Comparison of ENCODE assay signal across 19 cellular contexts in genomic region chr9:134027561-134027960, GRCh38. TPM values are rescaled to one million over a fixed set of nuclear protein-coding genes. Genes with fewer than 3 reads are reported as not detected.
DNase-seq lines count a peak whose midpoint lies in the region; ATAC-seq and TF ChIP-seq lines count a peak whose summit lies in the region.
"Had no signal": no experiment of that assay in that cellular context is flagged by ENCODE, and none has a peak within 500 bp of the region (broad histone marks: within the 10 kb centered on the region; RNA-seq: fewer than 3 reads in every experiment).

No MANE protein-coding gene starts in this region.

- H2AFZ ChIP-seq in GM23338 = no peak overlapping the region

- no peak overlapping the region for H3K4me2 ChIP-seq in GM23338

- 0 out of 2 replicates have a peak, but pooled peaks cover 5% of the 10 kb centered on the region for H3F3A ChIP-seq in GM23338 (replicated peaks; ENCODE audit: low read depth)

- POLR2A ChIA-PET in activated CD8-positive, alpha-beta T cell treated with anti-CD3 and anti-CD28 coated beads for 36 hours (lab: Charles Lee) = interaction anchor here (2.8 kb wide), 1 partner anchor 39 kb away, joined by 20 read pairs; no protein-coding TSS in a partner anchor
- POLR2A ChIA-PET in activated CD8-positive, alpha-beta T cell treated with anti-CD3 and anti-CD28 coated beads, Interleukin-2, amount 10 ng/mL, durations not matched to agents 7 days and 5 days (lab: Charles Lee) = interaction anchor here (1.0 kb wide), 1 partner anchor 39 kb away, joined by 3 read pairs; no protein-coding TSS in a partner anchor

- DNase-seq in activated CD8-positive, alpha-beta T cell treated with anti-CD3 and anti-CD28 coated beads for 36 hours = no peak
- no peak for DNase-seq in activated CD8-positive, alpha-beta T cell treated with anti-CD3 and anti-CD28 coated beads, Interleukin-2, amount 10 ng/mL, durations not matched to agents 7 days and 5 days
- DNase-seq in COLO668 (lab: John Stamatoyannopoulos, UW; ENCODE audit: unreplicated experiment) (peak; percentile 8), neural crest cell (ENCODE audit: low read depth, low spot score) (no peak), GM23338 (ENCODE audit: low spot score) (no peak), SIG-M5 (lab: John Stamatoyannopoulos, UW) (no peak)
- DNase-seq in central memory CD8-positive, alpha-beta T cell (ENCODE audit: low spot score in 2 of 2) = no peak
- DNase-seq: activated CD4-positive, CD25-positive, alpha-beta regulatory T cell treated with anti-CD3 and anti-CD28 coated beads, Interleukin-2, amount 50 U/mL, for 72 hours; activated CD8-positive, alpha-beta memory T cell treated with anti-CD3 and anti-CD28 coated beads, Interleukin-2, amount 10 ng/mL, durations not matched to agents 7 days and 5 days; anterior cingulate cortex; GDM1; H7; MG63; NCI-H510A treated with DMSO at 0.1 percent for 48 hours; substantia nigra had no signal

- no peaks in the 10 kb centered on the region for H3K27me3 ChIP-seq in GM23338 (ENCODE audit: insufficient read depth)
- H3K27me3 ChIP-seq: MG63 had no signal

- H3K36me3 Mint-ChIP-seq in activated CD8-positive, alpha-beta T cell treated with anti-CD3 and anti-CD28 coated beads for 36 hours (ENCODE audit: low read depth) = peaks cover 2% of the 10 kb centered on the region
- H3K36me3 Mint-ChIP-seq in activated CD8-positive, alpha-beta T cell treated with anti-CD3 and anti-CD28 coated beads, Interleukin-2, amount 10 ng/mL, durations not matched to agents 7 days and 5 days (ENCODE audit: low read depth) = peaks cover 13% of the 10 kb centered on the region
- H3K36me3 Mint-ChIP-seq in central memory CD8-positive, alpha-beta T cell (ENCODE audit: insufficient read depth) = peaks cover 9% of the 10 kb centered on the region
- peaks cover 7% of the 10 kb centered on the region for H3K36me3 Mint-ChIP-seq in neural crest cell (ENCODE audit: low read depth)
- H3K36me3 Mint-ChIP-seq in GM23338 (ENCODE audit: low read depth) = peaks cover 17% of the 10 kb centered on the region

- intact Hi-C loops in activated CD8-positive, alpha-beta T cell treated with anti-CD3 and anti-CD28 coated beads for 36 hours (cut with micrococcal nuclease) = loop anchor here (5.0 kb wide), 1 partner anchor 40 kb away; the partner anchor contains the start of gene BRD3

- no peaks in the 10 kb centered on the region; the same call in 1 of the 2 replicates for H4K20me1 ChIP-seq in GM23338 (replicated peaks; ENCODE audit: insufficient read depth)

- no peak overlapping the region for H3K4me3 ChIP-seq in GM23338
- H3K4me3 ChIP-seq: K562, MG63, prostate gland had no signal

- no peak overlapping the region for H3K27ac Mint-ChIP-seq in activated CD8-positive, alpha-beta T cell treated with anti-CD3 and anti-CD28 coated beads for 36 hours
- H3K27ac Mint-ChIP-seq in activated CD8-positive, alpha-beta T cell treated with anti-CD3 and anti-CD28 coated beads, Interleukin-2, amount 10 ng/mL, durations not matched to agents 7 days and 5 days = no peak overlapping the region
- no peak overlapping the region for H3K27ac Mint-ChIP-seq in central memory CD8-positive, alpha-beta T cell (ENCODE audit: low read depth)
- H3K27ac Mint-ChIP-seq in neural crest cell (ENCODE audit: unreplicated experiment) (no peak overlapping the region), GM23338 (no peak overlapping the region)
- H3K27ac Mint-ChIP-seq: activated CD8-positive, alpha-beta memory T cell treated with anti-CD3 and anti-CD28 coated beads, Interleukin-2, amount 10 ng/mL, durations not matched to agents 7 days and 5 days had no signal

- peaks cover 5% of the 10 kb centered on the region for H3K4me1 Mint-ChIP-seq in activated CD8-positive, alpha-beta T cell treated with anti-CD3 and anti-CD28 coated beads for 36 hours (ENCODE audit: low read depth)
- H3K4me1 Mint-ChIP-seq in activated CD8-positive, alpha-beta T cell treated with anti-CD3 and anti-CD28 coated beads, Interleukin-2, amount 10 ng/mL, durations not matched to agents 7 days and 5 days (ENCODE audit: low read depth) = peaks cover 16% of the 10 kb centered on the region
- peaks cover 15% of the 10 kb centered on the region for H3K4me1 Mint-ChIP-seq in central memory CD8-positive, alpha-beta T cell
- H3K4me1 Mint-ChIP-seq in neural crest cell (peaks cover 32% of the 10 kb centered on the region), GM23338 (peaks cover 14% of the 10 kb centered on the region)

- TF ChIP-seq CTCF in activated CD8-positive, alpha-beta T cell treated with anti-CD3 and anti-CD28 coated beads for 36 hours (IDR thresholded peaks at IDR 0.05) = no peak
- TF ChIP-seq CTCF in neural crest cell (conservative IDR thresholded peaks at IDR 0.05) (no peak), GM23338 (conservative IDR thresholded peaks at IDR 0.05; ENCODE audit: low read depth in 2 of 2) (no peak)

- H3K36me3 ChIP-seq in GM23338 (ENCODE audit: insufficient read depth) = peaks cover 11% of the 10 kb centered on the region; the same call in 1 of the 2 replicates

- no peaks in the 10 kb centered on the region for H3K27me3 Mint-ChIP-seq in activated CD8-positive, alpha-beta T cell treated with anti-CD3 and anti-CD28 coated beads for 36 hours
- no peaks in the 10 kb centered on the region for H3K27me3 Mint-ChIP-seq in activated CD8-positive, alpha-beta T cell treated with anti-CD3 and anti-CD28 coated beads, Interleukin-2, amount 10 ng/mL, durations not matched to agents 7 days and 5 days (ENCODE audit: low read depth)
- H3K27me3 Mint-ChIP-seq in central memory CD8-positive, alpha-beta T cell = no peaks in the 10 kb centered on the region
- H3K27me3 Mint-ChIP-seq in neural crest cell (ENCODE audit: low read depth) = no peaks in the 10 kb centered on the region
- peaks cover 2% of the 10 kb centered on the region for H3K27me3 Mint-ChIP-seq in GM23338 (ENCODE audit: insufficient read depth, low read depth, poor library complexity)
- H3K27me3 Mint-ChIP-seq: activated CD8-positive, alpha-beta memory T cell treated with anti-CD3 and anti-CD28 coated beads, Interleukin-2, amount 10 ng/mL, durations not matched to agents 7 days and 5 days had no signal

- H3K4me3 Mint-ChIP-seq in activated CD8-positive, alpha-beta T cell treated with anti-CD3 and anti-CD28 coated beads for 36 hours = peak overlapping the region; percentile 77
- no peak overlapping the region for H3K4me3 Mint-ChIP-seq in activated CD8-positive, alpha-beta T cell treated with anti-CD3 and anti-CD28 coated beads, Interleukin-2, amount 10 ng/mL, durations not matched to agents 7 days and 5 days
- H3K4me3 Mint-ChIP-seq in central memory CD8-positive, alpha-beta T cell = peak overlapping the region; percentile 17
- H3K4me3 Mint-ChIP-seq in neural crest cell (peak overlapping the region; percentile 80), GM23338 (no peak overlapping the region)

- peaks cover 13% of the 10 kb centered on the region for H3K4me1 ChIP-seq in GM23338 (ENCODE audit: insufficient read depth)
- H3K4me1 ChIP-seq: prostate gland had no signal

- CTCF ChIA-PET in activated CD8-positive, alpha-beta T cell treated with anti-CD3 and anti-CD28 coated beads for 36 hours (lab: Charles Lee) = interaction anchor here (0.6 kb wide), 1 partner anchor 12 kb away, joined by 3 read pairs; no protein-coding TSS in a partner anchor
- CTCF ChIA-PET in activated CD8-positive, alpha-beta T cell treated with anti-CD3 and anti-CD28 coated beads, Interleukin-2, amount 10 ng/mL, durations not matched to agents 7 days and 5 days (lab: Charles Lee) = no interaction called here

- H3K79me2 ChIP-seq in GM23338 (replicated peaks; ENCODE audit: insufficient read depth) = no peaks in the 10 kb centered on the region

- no peaks in the 10 kb centered on the region for H3K9me2 ChIP-seq in GM23338 (ENCODE audit: insufficient read depth)

- no peak for ATAC-seq in activated CD8-positive, alpha-beta T cell treated with anti-CD3 and anti-CD28 coated beads for 36 hours
- no peak for ATAC-seq in activated CD8-positive, alpha-beta T cell treated with anti-CD3 and anti-CD28 coated beads, Interleukin-2, amount 10 ng/mL, durations not matched to agents 7 days and 5 days
- ATAC-seq in central memory CD8-positive, alpha-beta T cell (replicated peaks; ENCODE audit: extremely low read depth, poor library complexity, severe bottlenecking) = no peak
- ATAC-seq in GM23338 (no peak), GM18868 (IDR thresholded peaks at IDR 0.05; ENCODE audit: unreplicated experiment) (no peak)
- ATAC-seq: activated CD8-positive, alpha-beta memory T cell treated with anti-CD3 and anti-CD28 coated beads, Interleukin-2, amount 10 ng/mL, durations not matched to agents 7 days and 5 days; K562 had no signal

- no peak overlapping the region for H3K27ac ChIP-seq in GM23338 (ENCODE audit: low read depth)
- H3K27ac ChIP-seq: C4-2B, prostate gland had no signal

- H3K9me3 Mint-ChIP-seq in activated CD8-positive, alpha-beta T cell treated with anti-CD3 and anti-CD28 coated beads for 36 hours = no peaks in the 10 kb centered on the region
- H3K9me3 Mint-ChIP-seq in activated CD8-positive, alpha-beta T cell treated with anti-CD3 and anti-CD28 coated beads, Interleukin-2, amount 10 ng/mL, durations not matched to agents 7 days and 5 days (ENCODE audit: insufficient read depth) = no peaks in the 10 kb centered on the region
- H3K9me3 Mint-ChIP-seq in central memory CD8-positive, alpha-beta T cell = no peaks in the 10 kb centered on the region
- no peaks in the 10 kb centered on the region for H3K9me3 Mint-ChIP-seq in neural crest cell
- no peaks in the 10 kb centered on the region; the same call in 2 of the 3 replicates for H3K9me3 Mint-ChIP-seq in GM23338

RNA-seq across cellular contexts. Expression of gene BRD3OS, which starts 2.3 kb away (rescaled TPM):
- 1 to 10 TPM; 8.1 to 8.2 TPM for total RNA-seq in activated CD8-positive, alpha-beta T cell treated with anti-CD3 and anti-CD28 coated beads for 36 hours
- 10 to 100 TPM; 13.5 to 16.0 TPM for total RNA-seq in activated CD8-positive, alpha-beta T cell treated with anti-CD3 and anti-CD28 coated beads, Interleukin-2, amount 10 ng/mL, durations not matched to agents 7 days and 5 days
- 25.9 and 30.7 TPM in 2 replicates for total RNA-seq in neural crest cell
- 12.8 and 16.0 TPM in 2 replicates for total RNA-seq in GM23338 (2014; rRNA removed; shearing (Covaris generic))
- polyA plus RNA-seq in GM23338 (2016; fragmentation: Nextera tagmentation; extraction: Ambion mirVana) = 9.2 and 10.9 TPM in 2 replicates

RNA-seq across cellular contexts. Expression of gene VAV2, which starts 35.4 kb away (rescaled TPM):
- 1 to 10 TPM; 5.1 to 5.4 TPM for total RNA-seq in activated CD8-positive, alpha-beta T cell treated with anti-CD3 and anti-CD28 coated beads for 36 hours
- 10 to 100 TPM; 10.1 to 10.3 TPM for total RNA-seq in activated CD8-positive, alpha-beta T cell treated with anti-CD3 and anti-CD28 coated beads, Interleukin-2, amount 10 ng/mL, durations not matched to agents 7 days and 5 days
- total RNA-seq in neural crest cell = 40.6 and 47.0 TPM in 2 replicates
- total RNA-seq in GM23338 (2014; rRNA removed; shearing (Covaris generic)) = 24.3 and 28.9 TPM in 2 replicates
- polyA plus RNA-seq in GM23338 (2016; fragmentation: Nextera tagmentation; extraction: Ambion mirVana) = 7.2 and 8.1 TPM in 2 replicates

RNA-seq across cellular contexts. Expression of gene BRD3, which starts 40.3 kb away (rescaled TPM):
- 10 to 100 TPM; 32.7 to 37.7 TPM for total RNA-seq in activated CD8-positive, alpha-beta T cell treated with anti-CD3 and anti-CD28 coated beads for 36 hours
- 10 to 100 TPM; 42.1 to 45.2 TPM for total RNA-seq in activated CD8-positive, alpha-beta T cell treated with anti-CD3 and anti-CD28 coated beads, Interleukin-2, amount 10 ng/mL, durations not matched to agents 7 days and 5 days
- total RNA-seq in neural crest cell = 73.2 and 77.6 TPM in 2 replicates
- total RNA-seq in GM23338 (2014; rRNA removed; shearing (Covaris generic)) = 40.7 and 46.0 TPM in 2 replicates
- 87.1 and 88.0 TPM in 2 replicates for polyA plus RNA-seq in GM23338 (2016; fragmentation: Nextera tagmentation; extraction: Ambion mirVana)

Comparison
In these comparisons a context has a peak if more than half of its experiments do, and no peak if none do; other contexts are left out.
1. H3K4me3 Mint-ChIP-seq: peak in activated CD8-positive, alpha-beta T cell treated with anti-CD3 and anti-CD28 coated beads for 36 hours (single experiment), central memory CD8-positive, alpha-beta T cell (single experiment) and neural crest cell (single experiment); none in activated CD8-positive, alpha-beta T cell treated with anti-CD3 and anti-CD28 coated beads, Interleukin-2, amount 10 ng/mL, durations not matched to agents 7 days and 5 days (single experiment) and GM23338 (single experiment).